In the genomic region with DNA sequence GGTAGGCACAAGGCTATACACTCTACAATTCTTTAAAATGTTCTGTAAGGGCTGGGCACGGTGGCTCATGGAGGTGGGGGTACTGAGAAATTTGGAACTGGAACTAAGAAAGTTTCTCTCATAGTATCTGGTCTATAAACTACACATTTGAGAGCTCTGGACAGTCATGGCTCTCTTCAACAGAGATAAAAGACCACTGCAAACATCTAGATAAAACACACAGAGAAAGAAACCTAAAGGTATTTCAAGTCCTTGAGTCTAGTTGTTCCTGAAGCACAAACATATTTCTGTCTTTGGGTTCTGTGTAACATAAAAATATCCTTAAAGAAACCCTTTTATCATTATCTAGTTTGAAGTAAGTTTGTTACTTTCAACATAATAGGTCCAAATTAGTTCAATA, we compare ENCODE assay signal across 1 cellular context.
TF ChIP-seq lines count a peak whose summit lies in the region.

No MANE protein-coding gene starts in this region.

TF ChIP-seq in K562, 482 proteins besides CTCF, POLR2A, EP300 and RAD21 (continued from another document and continues in another):
- TF ChIP-seq, protein P1, sequence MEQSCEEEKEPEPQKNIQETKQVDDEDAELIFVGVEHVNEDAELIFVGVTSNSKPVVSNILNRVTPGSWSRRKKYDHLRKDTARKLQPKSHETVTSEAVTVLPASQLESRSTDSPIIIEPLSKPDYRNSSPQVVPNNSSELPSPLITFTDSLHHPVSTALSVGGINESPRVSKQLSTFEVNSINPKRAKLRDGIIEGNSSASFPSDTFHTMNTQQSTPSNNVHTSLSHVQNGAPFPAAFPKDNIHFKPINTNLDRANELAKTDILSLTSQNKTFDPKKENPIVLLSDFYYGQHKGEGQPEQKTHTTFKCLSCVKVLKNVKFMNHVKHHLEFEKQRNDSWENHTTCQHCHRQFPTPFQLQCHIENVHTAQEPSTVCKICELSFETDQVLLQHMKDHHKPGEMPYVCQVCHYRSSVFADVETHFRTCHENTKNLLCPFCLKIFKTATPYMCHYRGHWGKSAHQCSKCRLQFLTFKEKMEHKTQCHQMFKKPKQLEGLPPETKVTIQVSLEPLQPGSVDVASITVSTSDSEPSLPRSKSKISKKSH (CRISPR knock-in tag; IDR thresholded peaks at IDR 0.05): no peak
- no peak for TF ChIP-seq CAMTA2 (CRISPR knock-in tag; conservative IDR thresholded peaks at IDR 0.05)
- no peak for TF ChIP-seq HMGXB4 (CRISPR knock-in tag; IDR thresholded peaks at IDR 0.05)
- no peak for TF ChIP-seq HCFC1 (IDR thresholded peaks at IDR 0.05; ENCODE audit: low read depth, low read length)
- no peak for TF ChIP-seq ZNF184 (CRISPR knock-in tag; IDR thresholded peaks at IDR 0.05)
- TF ChIP-seq HBP1 (CRISPR knock-in tag; IDR thresholded peaks at IDR 0.05): no peak
- no peak for TF ChIP-seq CGGBP1 (CRISPR knock-in tag; IDR thresholded peaks at IDR 0.05)
- no peak for TF ChIP-seq PML (IDR thresholded peaks at IDR 0.05; ENCODE audit: low read length)
- TF ChIP-seq ZNF347 (CRISPR knock-in tag; IDR thresholded peaks at IDR 0.05; ENCODE audit: low read depth): no peak
- 0 out of 4 replicates have a peak, but pooled peaks of 1 of the 2 experiments have one; percentile 27 for TF ChIP-seq MAZ (CRISPR knock-in tag; conservative IDR thresholded peaks at IDR 0.05 in 1 of 2, IDR thresholded peaks at IDR 0.05 in 1 of 2)
- TF ChIP-seq ZEB2 (IDR thresholded peaks at IDR 0.05): no peak
- TF ChIP-seq REST (CRISPR knock-in tag; IDR thresholded peaks at IDR 0.05; ENCODE audit: low read depth): no peak
- TF ChIP-seq ZHX1 (conservative IDR thresholded peaks at IDR 0.05; ENCODE audit: low read length): no peak
- no peak for TF ChIP-seq ZNF507 (tag; conservative IDR thresholded peaks at IDR 0.05)
- TF ChIP-seq RNF2 (IDR thresholded peaks at IDR 0.05): no peak
- peak in 1 of 2 experiments; percentile 51; a peak in 2 of 4 replicates for TF ChIP-seq TBL1XR1 (IDR thresholded peaks at IDR 0.05; ENCODE audit: low read length in 2 of 2)
- no peak for TF ChIP-seq ETS2 (tag; IDR thresholded peaks at IDR 0.05; ENCODE audit: borderline replicate concordance, poor library complexity, severe bottlenecking)
- TF ChIP-seq PHB (CRISPR knock-in tag; IDR thresholded peaks at IDR 0.05): no peak
- no peak for TF ChIP-seq E2F8 (IDR thresholded peaks at IDR 0.05; ENCODE audit: low read depth, partially characterized antibody)
- TF ChIP-seq FOXP1 (CRISPR knock-in tag; IDR thresholded peaks at IDR 0.05): no peak
- TF ChIP-seq MEF2A (IDR thresholded peaks at IDR 0.05; ENCODE audit: control insufficient read depth, low read depth, low read length): no peak
- TF ChIP-seq DMBX1 (CRISPR knock-in tag; IDR thresholded peaks at IDR 0.05; ENCODE audit: borderline replicate concordance): no peak
- TF ChIP-seq ZBTB2 (IDR thresholded peaks at IDR 0.05): no peak
- TF ChIP-seq FUS (optimal IDR thresholded peaks at IDR 0.05; ENCODE audit: low read depth, low read length): no peak
- no peak for TF ChIP-seq ZNF699 (CRISPR knock-in tag; IDR thresholded peaks at IDR 0.05; ENCODE audit: insufficient replicate concordance)
- TF ChIP-seq SAFB (IDR thresholded peaks at IDR 0.05; ENCODE audit: borderline replicate concordance, low read depth, low read length): no peak
- TF ChIP-seq FOXK2 (conservative IDR thresholded peaks at IDR 0.05 in 1 of 2, IDR thresholded peaks at IDR 0.05 in 1 of 2; ENCODE audit: low read depth in 2 of 2): no peak
- TF ChIP-seq PYGO2 (tag; IDR thresholded peaks at IDR 0.05): no peak
- no peak for TF ChIP-seq JUN (IDR thresholded peaks at IDR 0.05; ENCODE audit: borderline replicate concordance, low read depth, low read length)
- TF ChIP-seq JUN (CRISPR knock-in tag; IDR thresholded peaks at IDR 0.05; ENCODE audit: borderline replicate concordance): no peak
- no peak for TF ChIP-seq GATA2 (CRISPR knock-in tag; IDR thresholded peaks at IDR 0.05)
- no peak for TF ChIP-seq ZNF57 (CRISPR knock-in tag; IDR thresholded peaks at IDR 0.05)
- peak; percentile 89 for TF ChIP-seq ZNF592 (IDR thresholded peaks at IDR 0.05)
- no peak for TF ChIP-seq ZNF785 (CRISPR knock-in tag; IDR thresholded peaks at IDR 0.05)
- TF ChIP-seq TAL1 (IDR thresholded peaks at IDR 0.05): peak; percentile 76
- no peak for TF ChIP-seq TOE1 (IDR thresholded peaks at IDR 0.05; ENCODE audit: borderline replicate concordance)
- no peak for TF ChIP-seq TOE1 (CRISPR knock-in tag; IDR thresholded peaks at IDR 0.05; ENCODE audit: borderline replicate concordance, low read depth)
- TF ChIP-seq, protein P2, sequence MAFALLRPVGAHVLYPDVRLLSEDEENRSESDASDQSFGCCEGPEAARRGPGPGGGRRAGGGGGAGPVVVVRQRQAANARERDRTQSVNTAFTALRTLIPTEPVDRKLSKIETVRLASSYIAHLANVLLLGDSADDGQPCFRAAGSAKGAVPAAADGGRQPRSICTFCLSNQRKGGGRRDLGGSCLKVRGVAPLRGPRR (CRISPR knock-in tag; IDR thresholded peaks at IDR 0.05): no peak
- TF ChIP-seq ELF4 (CRISPR knock-in tag; IDR thresholded peaks at IDR 0.05): no peak
- no peak for TF ChIP-seq KLF1 (tag; IDR thresholded peaks at IDR 0.05)
- no peak for TF ChIP-seq MEF2D (tag; conservative IDR thresholded peaks at IDR 0.05; ENCODE audit: low read depth)
